ENCODE assay signal across 20 cellular contexts in genomic region chr7:31340603-31341002, GRCh38. TPM values are rescaled to one million over a fixed set of nuclear protein-coding genes. Genes with fewer than 3 reads are reported as not detected.
DNase-seq lines count a peak whose midpoint lies in the region; ATAC-seq, FAIRE-seq and TF ChIP-seq lines count a peak whose summit lies in the region.
"Had no signal": no experiment of that assay in that cellular context is flagged by ENCODE, and none has a peak within 500 bp of the region (broad histone marks: within the 10 kb centered on the region; RNA-seq: fewer than 3 reads in every experiment).

Gene NEUROD6, minus strand, starts transcription at chr7:31340726. Its CDS starts 1,458 bp downstream, at chr7:31339268.

- CTCF ChIA-PET in HepG2 (lab: Yijun Ruan, JAX; ENCODE audit: low intra/inter-chr PET ratio, low total read pairs): no interaction called here

- intact Hi-C loops in HepG2 (cut with micrococcal nuclease; ENCODE audit: unreplicated experiment) (loop anchor here (2.0 kb wide), 1 partner anchor 56 kb away; no protein-coding TSS in a partner anchor), right lobe of liver (cut with DNase I) (no loop called here), dorsolateral prefrontal cortex (cut with DNase I) (no loop called here), esophagus muscularis mucosa (cut with DNase I) (no loop called here)

- no peak within 1 kb of the TSS for H3K4me3 ChIP-seq in HepG2 (replicated peaks in 1 of 3; ENCODE audit: insufficient read depth in 1 of 3, low read depth in 2 of 3, low read length in 3 of 3)
- H3K4me3 ChIP-seq in right lobe of liver: no peak within 1 kb of the TSS
- peak within 1 kb of the TSS in 53 of 59 donors; percentile 3 to 60 (median 37) for H3K4me3 ChIP-seq in dorsolateral prefrontal cortex
- no peak within 1 kb of the TSS for H3K4me3 ChIP-seq in esophagus muscularis mucosa
- H3K4me3 ChIP-seq: A549, SJSA1 had no signal

- no peak for FAIRE-seq in HepG2 (lab: Jason Lieb, UNC)
- FAIRE-seq: A549, H1 had no signal

- in situ Hi-C loops in HepG2 (cut with HindIII; ENCODE audit: extremely low pct_ligation_motif_present, low pct_unique_long_range_greater_than_20kb): no loop called here

- H3K27ac ChIP-seq in HepG2 (ENCODE audit: extremely low read length, insufficient read depth, low read length) (no peak within 1 kb of the TSS), right lobe of liver (no peak within 1 kb of the TSS), dorsolateral prefrontal cortex (peak within 1 kb of the TSS in 51 of 59 donors; percentile 1 to 81 (median 56)), esophagus muscularis mucosa (replicated peaks in 1 of 4) (no peak within 1 kb of the TSS)
- H3K27ac ChIP-seq: A549, RWPE1, SJSA1 had no signal

- H3K36me3 ChIP-seq in HepG2 (replicated peaks in 1 of 2; ENCODE audit: control insufficient read depth in 1 of 2, insufficient read depth in 2 of 2, low read length in 2 of 2): no peaks in the 10 kb centered on the region
- no peaks in the 10 kb centered on the region for H3K36me3 ChIP-seq in right lobe of liver
- no peaks in the 10 kb centered on the region for H3K36me3 ChIP-seq in esophagus muscularis mucosa
- H3K36me3 ChIP-seq: SJSA1 had no signal

- TF ChIP-seq EP300 in HepG2 (IDR thresholded peaks at IDR 0.05; ENCODE audit: low read depth in 2 of 2, low read length in 2 of 2) (no peak), HepG2 (CRISPR knock-in tag; IDR thresholded peaks at IDR 0.05; ENCODE audit: borderline replicate concordance) (no peak), esophagus muscularis mucosa (IDR thresholded peaks at IDR 0.05) (no peak)

- 14% methylated on average over 6 of the region's 6 CpGs for WGBS in HepG2 (ENCODE audit: low lambda C conversion rate)
- WGBS in right lobe of liver (ENCODE audit: insufficient coverage, low coverage, low lambda C conversion rate, missing lambda C conversion rate): 70% methylated on average over 6 of the region's 6 CpGs
- 77% methylated on average over 6 of the region's 6 CpGs for WGBS in esophagus muscularis mucosa

- TF ChIP-seq CTCF in HepG2 (CRISPR knock-in tag; IDR thresholded peaks at IDR 0.05): no peak
- TF ChIP-seq CTCF in right lobe of liver (IDR thresholded peaks at IDR 0.05): no peak
- TF ChIP-seq CTCF in dorsolateral prefrontal cortex (IDR thresholded peaks at IDR 0.05 in 54 of 56, conservative IDR thresholded peaks at IDR 0.05 in 2 of 56; ENCODE audit: low read depth in 1 of 56, partially characterized antibody in 56 of 56): no peak
- TF ChIP-seq CTCF in esophagus muscularis mucosa (IDR thresholded peaks at IDR 0.05): no peak

- no TSS peak for BruUV-seq in HepG2 (replicated peaks; lab: Mats Ljungman, UMichigan)

- H3K27me3 ChIP-seq in HepG2 (ENCODE audit: control insufficient read depth in 1 of 2, insufficient read depth in 2 of 2, low read length in 2 of 2) (peaks cover 2 to 11% of the 10 kb centered on the region in 2 experiments; a peak in 2 of 5 replicates), right lobe of liver (no peaks in the 10 kb centered on the region), dorsolateral prefrontal cortex (peaks cover 0 to 82% (median 38%) of the 10 kb centered on the region in 45 donors), esophagus muscularis mucosa (peaks cover 0 to 38% (median 15%) of the 10 kb centered on the region in 4 donors)

- DNase-seq in HepG2 (ENCODE audit: low spot score): no peak
- DNase-seq in right lobe of liver: no peak
- peak; percentile 99 for DNase-seq in NCI-H2171 treated with DMSO at 0.1 percent for 48 hours (lab: John Stamatoyannopoulos, UW)
- peak in 4 of 10 donors; percentile 38 to 63 (median 51) for DNase-seq in dorsolateral prefrontal cortex
- DNase-seq in esophagus muscularis mucosa (ENCODE audit: extremely low spot score): no peak
- DNase-seq in DMS53 (lab: John Stamatoyannopoulos, UW): no peak
- DNase-seq in SKM-1 (lab: John Stamatoyannopoulos, UW; ENCODE audit: unreplicated experiment): no peak
- DNase-seq: DMS153, KG1, NCI-H1048, NCI-H187 treated with DMSO at 0.1 percent for 48 hours, NCI-H526, PC-3, T-cell had no signal

- TF ChIP-seq POLR2A in HepG2 (IDR thresholded peaks at IDR 0.05; ENCODE audit: insufficient read depth in 1 of 2, low read depth in 2 of 2, low read length in 2 of 2): no peak
- no peak for TF ChIP-seq POLR2A in right lobe of liver (IDR thresholded peaks at IDR 0.05)
- TF ChIP-seq POLR2A in esophagus muscularis mucosa (IDR thresholded peaks at IDR 0.05; ENCODE audit: low read depth): no peak

- H3K4me1 ChIP-seq in HepG2 (ENCODE audit: insufficient read depth, low read length) (no peaks in the 10 kb centered on the region), right lobe of liver (no peaks in the 10 kb centered on the region), esophagus muscularis mucosa (peaks cover 0 to 17% (median 11%) of the 10 kb centered on the region in 4 donors)
- H3K4me1 ChIP-seq: A549, SJSA1 had no signal

- POLR2A ChIA-PET in HepG2 (lab: Yijun Ruan, JAX): no interaction called here

- H3K9me3 ChIP-seq in HepG2 (ENCODE audit: low read length) (no peaks in the 10 kb centered on the region), right lobe of liver (no peaks in the 10 kb centered on the region), esophagus muscularis mucosa (no peaks in the 10 kb centered on the region)
- H3K9me3 ChIP-seq: A549, SJSA1 had no signal

- no peak for TF ChIP-seq RAD21 in HepG2 (CRISPR knock-in tag; IDR thresholded peaks at IDR 0.05)

- H3K4me2 ChIP-seq in HepG2 (ENCODE audit: low read depth, low read length): no peak within 1 kb of the TSS
- H3K4me2 ChIP-seq: A549 had no signal

- H2AFZ ChIP-seq in HepG2 (ENCODE audit: low read length): no peak within 1 kb of the TSS

- ATAC-seq in HepG2 (no peak), right lobe of liver (no peak), HG03342 (IDR thresholded peaks at IDR 0.05; ENCODE audit: unreplicated experiment) (no peak)
- ATAC-seq: A549, PC-3, T-cell had no signal

- H3K79me2 ChIP-seq in HepG2 (ENCODE audit: insufficient read depth, low read length): no peaks in the 10 kb centered on the region

- H3K9ac ChIP-seq in HepG2 (ENCODE audit: insufficient read depth, low read depth, low read length): no peak within 1 kb of the TSS

- H4K20me1 ChIP-seq in HepG2 (ENCODE audit: insufficient read depth, low read length): no peaks in the 10 kb centered on the region

TF ChIP-seq in HepG2, 621 proteins besides CTCF, POLR2A, EP300 and RAD21:
- no peak for TF ChIP-seq BCL6 (CRISPR knock-in tag; IDR thresholded peaks at IDR 0.05)
- peak; percentile 96 for TF ChIP-seq CREB1 (IDR thresholded peaks at IDR 0.05)
- no peak for TF ChIP-seq CREB1 (CRISPR knock-in tag; IDR thresholded peaks at IDR 0.05)
- TF ChIP-seq ATF7 (IDR thresholded peaks at IDR 0.05): 0 out of 2 replicates have a peak, but pooled peaks have one; percentile 21
- TF ChIP-seq ATF7 (CRISPR knock-in tag; IDR thresholded peaks at IDR 0.05): no peak

RNA-seq across cellular contexts. Expression of gene NEUROD6, which starts in this region (rescaled TPM):
- total RNA-seq in HepG2 (2016; rRNA removed; fragmentation: Illumina TruSeq; extraction: Trizol) (not detected in 2 replicates), right lobe of liver (not detected), dorsolateral prefrontal cortex (10 to 100 TPM in 101 of 120 experiments, 1 to 10 TPM in 19; 1.4 to 54.8 (median 18.1) TPM), esophagus muscularis mucosa (not detected)
- not detected in 2 replicates for total RNA-seq in HepG2 (2016; cell fraction: cytosol; rRNA removed; fragmentation: Illumina TruSeq; extraction: Trizol; ENCODE audit: low read depth)
- not detected in 2 replicates for total RNA-seq in HepG2 (2016; cell fraction: insoluble cytoplasmic fraction; rRNA removed; fragmentation: Illumina TruSeq; extraction: Trizol)
- not detected in 2 replicates for total RNA-seq in HepG2 (2016; cell fraction: membrane; rRNA removed; fragmentation: Illumina TruSeq; extraction: Trizol)
- total RNA-seq in HepG2 (2016; cell fraction: nucleus; rRNA removed; fragmentation: Illumina TruSeq; extraction: Trizol): not detected in 2 replicates
- polyA plus RNA-seq in HepG2 (2011; rRNA removed): not detected in 2 replicates
- not detected in 2 replicates for polyA plus RNA-seq in HepG2 (2011; cell fraction: cytosol; rRNA removed)
- not detected in 2 replicates for polyA plus RNA-seq in HepG2 (2011; cell fraction: nucleus; rRNA removed)
- polyA plus RNA-seq in HepG2 (2012): not detected in 2 replicates
- polyA plus RNA-seq in HepG2 (2016; cell fraction: cytosol; fragmentation: Illumina TruSeq; extraction: Trizol; ENCODE audit: low read depth): not detected in 2 replicates
- polyA plus RNA-seq in HepG2 (2016; cell fraction: insoluble cytoplasmic fraction; fragmentation: Illumina TruSeq; extraction: Trizol; ENCODE audit: low read depth): not detected in 2 replicates
- not detected in 2 replicates for polyA plus RNA-seq in HepG2 (2016; cell fraction: membrane; fragmentation: Illumina TruSeq; extraction: Trizol; ENCODE audit: low read depth)
- not detected in 2 replicates for polyA plus RNA-seq in HepG2 (2016; cell fraction: nucleus; fragmentation: Illumina TruSeq; extraction: Trizol; ENCODE audit: insufficient read depth, low read depth)
- polyA minus RNA-seq in HepG2 (2011; rRNA and poly(A)+ RNA removed; ENCODE audit: low replicate concordance): not detected in 2 replicates
- not detected in 2 replicates for polyA minus RNA-seq in HepG2 (2011; cell fraction: cytosol; rRNA and poly(A)+ RNA removed)
- polyA minus RNA-seq in HepG2 (2011; cell fraction: nucleus; rRNA and poly(A)+ RNA removed): not detected in 2 replicates
- total RNA-seq: H1, PC-3, SJSA1, T-cell had no signal
- polyA plus RNA-seq: A549, CD14-positive monocyte, H1 had no signal

Comparison
In these comparisons a context has a peak if more than half of its experiments do, and no peak if none do; other contexts are left out.
1. H3K27ac ChIP-seq: peak in dorsolateral prefrontal cortex (51 of 59); none in HepG2 (single experiment), right lobe of liver (0 of 3) and esophagus muscularis mucosa (0 of 4).
2. H3K4me3 ChIP-seq: peak in dorsolateral prefrontal cortex (53 of 59); none in HepG2 (0 of 3), right lobe of liver (0 of 3) and esophagus muscularis mucosa (0 of 4).